In the genomic region with DNA sequence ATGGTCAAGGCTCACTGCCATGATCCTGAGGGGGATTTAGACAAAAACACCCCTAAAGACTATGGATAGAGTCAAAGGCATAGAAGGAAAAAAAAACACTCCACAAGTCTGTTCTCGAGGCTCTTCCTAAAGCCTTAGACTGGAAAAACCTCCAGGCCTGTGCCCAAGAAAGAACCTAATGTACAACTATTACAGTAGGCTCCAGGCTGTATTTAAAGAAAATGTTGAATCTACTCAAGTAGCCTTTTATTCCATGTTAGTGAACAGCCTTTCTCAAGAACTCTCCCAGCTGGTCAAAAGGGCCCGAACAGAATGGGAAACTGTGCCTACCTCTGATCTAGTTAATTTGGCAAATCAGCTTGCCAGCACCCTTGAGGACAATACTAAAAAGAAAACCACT, we compare ENCODE assay signal across 25 cellular contexts. TPM values are rescaled to one million over a fixed set of nuclear protein-coding genes. Genes with fewer than 3 reads are reported as not detected.
A peak's percentile ranks its signal among the peaks of the same experiment; 100 is the strongest.
DNase-seq lines count a peak whose midpoint lies in the region; ATAC-seq lines count a peak whose summit lies in the region.
"Had no signal": no experiment of that assay in that cellular context is flagged by ENCODE, and none has a peak within 500 bp of the region (broad histone marks: within the 10 kb centered on the region; RNA-seq: fewer than 3 reads in every experiment).

No MANE protein-coding gene starts in this region.

- no peaks in the 10 kb centered on the region for H3K9me3 Mint-ChIP-seq in activated CD8-positive, alpha-beta memory T cell treated with anti-CD3 and anti-CD28 coated beads, Interleukin-2, amount 10 ng/mL, durations not matched to agents 7 days and 5 days (ENCODE audit: low read depth)
- peaks cover 0 to 1% (median 0%) of the 10 kb centered on the region in 7 donors for H3K9me3 Mint-ChIP-seq in CD4-positive, CD25-positive, alpha-beta regulatory T cell
- peaks cover 6% of the 10 kb centered on the region for H3K9me3 Mint-ChIP-seq in natural killer cell treated with Interleukin-12 subunit alpha and Interleukin-12 subunit beta and Interleukin-15 and Interleukin-18, amount 100 ng/mL, for 72 hours
- H3K9me3 Mint-ChIP-seq: CD8-positive, alpha-beta memory T cell had no signal

- H3K27ac ChIP-seq in CD4-positive, CD25-positive, alpha-beta regulatory T cell (ENCODE audit: insufficient read depth, low read length, poor library complexity, severe bottlenecking) = no peak overlapping the region
- no peak overlapping the region for H3K27ac ChIP-seq in SJCRH30
- H3K27ac ChIP-seq: C4-2B, PC-9, SJSA1 had no signal

- H3K36me3 ChIP-seq in CD4-positive, CD25-positive, alpha-beta regulatory T cell (ENCODE audit: control insufficient read depth, insufficient read depth, low read length) = no peaks in the 10 kb centered on the region
- no peaks in the 10 kb centered on the region for H3K36me3 ChIP-seq in SJCRH30
- H3K36me3 ChIP-seq: SJSA1 had no signal

- H3K36me3 Mint-ChIP-seq in activated CD8-positive, alpha-beta memory T cell treated with anti-CD3 and anti-CD28 coated beads, Interleukin-2, amount 10 ng/mL, durations not matched to agents 7 days and 5 days = peaks cover 41% of the 10 kb centered on the region
- H3K36me3 Mint-ChIP-seq in CD4-positive, CD25-positive, alpha-beta regulatory T cell = peaks cover 4% of the 10 kb centered on the region
- H3K36me3 Mint-ChIP-seq in natural killer cell treated with Interleukin-12 subunit alpha and Interleukin-12 subunit beta and Interleukin-15 and Interleukin-18, amount 100 ng/mL, for 72 hours = peaks cover 13% of the 10 kb centered on the region

- peak overlapping the region; percentile 67 for H3K27ac Mint-ChIP-seq in activated CD8-positive, alpha-beta memory T cell treated with anti-CD3 and anti-CD28 coated beads, Interleukin-2, amount 10 ng/mL, durations not matched to agents 7 days and 5 days
- H3K27ac Mint-ChIP-seq in CD4-positive, CD25-positive, alpha-beta regulatory T cell = peak overlapping the region in 2 of 3 donors; percentile 23 to 73
- H3K27ac Mint-ChIP-seq in natural killer cell treated with Interleukin-12 subunit alpha and Interleukin-12 subunit beta and Interleukin-15 and Interleukin-18, amount 100 ng/mL, for 72 hours = peak overlapping the region; percentile 82 to 89

- CTCF ChIA-PET in activated CD8-positive, alpha-beta memory T cell treated with anti-CD3 and anti-CD28 coated beads, Interleukin-2, amount 10 ng/mL, durations not matched to agents 7 days and 5 days (lab: Charles Lee) = interaction anchor here (2.8 kb wide), 1 partner anchor 28 kb away, joined by 6 read pairs; the partner anchor contains the start of gene GNPTAB

- H3K4me3 Mint-ChIP-seq in activated CD8-positive, alpha-beta memory T cell treated with anti-CD3 and anti-CD28 coated beads, Interleukin-2, amount 10 ng/mL, durations not matched to agents 7 days and 5 days = no peak overlapping the region
- no peak overlapping the region for H3K4me3 Mint-ChIP-seq in CD4-positive, CD25-positive, alpha-beta regulatory T cell
- H3K4me3 Mint-ChIP-seq in natural killer cell treated with Interleukin-12 subunit alpha and Interleukin-12 subunit beta and Interleukin-15 and Interleukin-18, amount 100 ng/mL, for 72 hours = no peak overlapping the region
- H3K4me3 Mint-ChIP-seq: CD8-positive, alpha-beta memory T cell had no signal

- no peaks in the 10 kb centered on the region for H3K27me3 ChIP-seq in CD4-positive, CD25-positive, alpha-beta regulatory T cell (ENCODE audit: control insufficient read depth, insufficient read depth, low read length)
- no peaks in the 10 kb centered on the region for H3K27me3 ChIP-seq in SJCRH30
- H3K27me3 ChIP-seq: SJSA1 had no signal

- H3K4me1 Mint-ChIP-seq in activated CD8-positive, alpha-beta memory T cell treated with anti-CD3 and anti-CD28 coated beads, Interleukin-2, amount 10 ng/mL, durations not matched to agents 7 days and 5 days = peaks cover 68% of the 10 kb centered on the region
- peaks cover 29 to 48% (median 34%) of the 10 kb centered on the region in 4 donors for H3K4me1 Mint-ChIP-seq in CD4-positive, CD25-positive, alpha-beta regulatory T cell
- H3K4me1 Mint-ChIP-seq in natural killer cell treated with Interleukin-12 subunit alpha and Interleukin-12 subunit beta and Interleukin-15 and Interleukin-18, amount 100 ng/mL, for 72 hours (ENCODE audit: low read depth in 2 of 2) = peaks cover 52 to 67% of the 10 kb centered on the region in 2 donors

- no peaks in the 10 kb centered on the region for H3K4me1 ChIP-seq in CD4-positive, CD25-positive, alpha-beta regulatory T cell (ENCODE audit: control insufficient read depth, insufficient read depth, low read length, poor library complexity, severe bottlenecking)
- no peaks in the 10 kb centered on the region for H3K4me1 ChIP-seq in SJCRH30
- H3K4me1 ChIP-seq: SJSA1 had no signal

- ATAC-seq in activated CD8-positive, alpha-beta memory T cell treated with anti-CD3 and anti-CD28 coated beads, Interleukin-2, amount 10 ng/mL, durations not matched to agents 7 days and 5 days = no peak
- no peak for ATAC-seq in CD4-positive, CD25-positive, alpha-beta regulatory T cell (ENCODE audit: low read depth in 2 of 2)
- ATAC-seq in natural killer cell treated with Interleukin-12 subunit alpha and Interleukin-12 subunit beta and Interleukin-15 and Interleukin-18, amount 100 ng/mL, for 72 hours = no peak
- no peak for ATAC-seq in GM18861 (IDR thresholded peaks at IDR 0.05; ENCODE audit: unreplicated experiment)
- ATAC-seq: HepG2, Right ventricle myocardium inferior had no signal

- H3K4me3 ChIP-seq in CD4-positive, CD25-positive, alpha-beta regulatory T cell (ENCODE audit: low read depth, low read length) = no peak overlapping the region
- H3K4me3 ChIP-seq in SJCRH30 = no peak overlapping the region
- H3K4me3 ChIP-seq: PC-9, SJSA1 had no signal

- H3K27me3 Mint-ChIP-seq in activated CD8-positive, alpha-beta memory T cell treated with anti-CD3 and anti-CD28 coated beads, Interleukin-2, amount 10 ng/mL, durations not matched to agents 7 days and 5 days = no peaks in the 10 kb centered on the region
- no peaks in the 10 kb centered on the region for H3K27me3 Mint-ChIP-seq in CD4-positive, CD25-positive, alpha-beta regulatory T cell
- no peaks in the 10 kb centered on the region for H3K27me3 Mint-ChIP-seq in natural killer cell treated with Interleukin-12 subunit alpha and Interleukin-12 subunit beta and Interleukin-15 and Interleukin-18, amount 100 ng/mL, for 72 hours
- H3K27me3 Mint-ChIP-seq: CD8-positive, alpha-beta memory T cell had no signal

- no peaks in the 10 kb centered on the region for H3K9me3 ChIP-seq in CD4-positive, CD25-positive, alpha-beta regulatory T cell (ENCODE audit: control insufficient read depth in 2 of 2, low read length in 2 of 2)
- H3K9me3 ChIP-seq in SJCRH30 (replicated peaks) = no peaks in the 10 kb centered on the region
- H3K9me3 ChIP-seq: SJSA1 had no signal

- DNase-seq in activated CD8-positive, alpha-beta memory T cell treated with anti-CD3 and anti-CD28 coated beads, Interleukin-2, amount 10 ng/mL, durations not matched to agents 7 days and 5 days = no peak
- DNase-seq in activated CD8-positive, alpha-beta memory T cell treated with anti-CD3 and anti-CD28 coated beads for 24 hours = no peak
- DNase-seq in CD4-positive, CD25-positive, alpha-beta regulatory T cell = no peak
- peak; percentile 51 for DNase-seq in NCI-H524 treated with DMSO at 0.1 percent for 48 hours (lab: John Stamatoyannopoulos, UW)
- DNase-seq in natural killer cell treated with Interleukin-12 subunit alpha and Interleukin-12 subunit beta and Interleukin-15 and Interleukin-18, amount 100 ng/mL, for 72 hours (ENCODE audit: low spot score) = no peak
- no peak for DNase-seq in SJCRH30
- DNase-seq: AML-193; CD8-positive, alpha-beta memory T cell; DMS 273 treated with DMSO at 0.1 percent for 48 hours; DMS79; Kasumi-1; NCI-H1092 treated with DMSO at 0.1 percent for 48 hours; NCI-H1436; NCI-H187; NCI-H2081 treated with DMSO at 0.1 percent for 48 hours; NCI-H2171; NCI-H345; NCI-H510A treated with DMSO at 0.1 percent for 48 hours; NCI-H774; PC-9 had no signal

RNA-seq across cellular contexts. Expression of gene GNPTAB, which starts 28.3 kb away (rescaled TPM):
- 100 to 1,000 TPM; 111 to 156 TPM for total RNA-seq in activated CD8-positive, alpha-beta memory T cell treated with anti-CD3 and anti-CD28 coated beads, Interleukin-2, amount 10 ng/mL, durations not matched to agents 7 days and 5 days
- 53.6 TPM for total RNA-seq in CD4-positive, CD25-positive, alpha-beta regulatory T cell
- 10 to 100 TPM; 25.8 to 36.8 (median 30.6) TPM for polyA plus RNA-seq in CD4-positive, CD25-positive, alpha-beta regulatory T cell
- total RNA-seq in natural killer cell treated with Interleukin-12 subunit alpha and Interleukin-12 subunit beta and Interleukin-15 and Interleukin-18, amount 100 ng/mL, for 72 hours = 100 to 1,000 TPM; 139 to 186 TPM
- 8.3 and 11.6 TPM in 2 replicates for total RNA-seq in SJCRH30 (2014; rRNA removed; shearing (Covaris generic))
